32 cellular contexts compared by ENCODE assay signal in the genomic region with DNA sequence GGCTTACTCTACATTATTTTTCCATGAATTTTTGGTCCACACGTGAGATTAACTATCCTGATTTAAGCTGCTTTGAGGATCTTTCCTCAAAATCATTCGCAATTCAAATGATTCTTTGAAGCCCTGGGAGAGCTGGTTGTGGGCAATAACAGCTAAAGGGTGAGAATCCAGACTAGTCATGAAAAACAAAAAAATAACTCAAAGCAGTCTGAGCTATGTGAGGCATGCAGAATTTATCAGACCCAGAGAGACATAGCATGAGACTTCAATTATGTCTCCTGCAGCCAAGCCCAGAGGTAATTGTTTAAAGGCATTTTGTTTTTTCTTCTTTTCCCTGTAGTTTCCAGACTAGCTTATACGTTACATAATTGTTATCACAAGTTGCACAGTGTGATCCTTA.
DNase-seq lines count a peak whose midpoint lies in the region; ATAC-seq and TF ChIP-seq lines count a peak whose summit lies in the region.
"Had no signal": no experiment of that assay in that cellular context is flagged by ENCODE, and none has a peak within 500 bp of the region (broad histone marks: within the 10 kb centered on the region; RNA-seq: fewer than 3 reads in every experiment).

No MANE protein-coding gene starts in this region.

- H3K4me2 ChIP-seq in GM23338: no peak overlapping the region
- H3K4me2 ChIP-seq: PC-9 had no signal

- H3K27me3 Mint-ChIP-seq in GM23338 (ENCODE audit: insufficient read depth, low read depth, poor library complexity): no peaks in the 10 kb centered on the region
- no peaks in the 10 kb centered on the region for H3K27me3 Mint-ChIP-seq in osteocyte (ENCODE audit: unreplicated experiment)
- no peaks in the 10 kb centered on the region for H3K27me3 Mint-ChIP-seq in stimulated activated naive CD8-positive, alpha-beta T cell treated with anti-CD3 and anti-CD28 coated beads, Interleukin-15, amount 100 ng/mL, for 72 hours
- H3K27me3 Mint-ChIP-seq: activated CD8-positive, alpha-beta T cell treated with anti-CD3 and anti-CD28 coated beads for 36 hours; effector memory CD8-positive, alpha-beta T cell; progenitor cell of endocrine pancreas; stimulated activated memory B cell treated with anti-CD40 and anti-IgM and Interleukin-4, amounts not matched to agents 10 μg/mL and 1 μg/mL and 100 μg/mL, for 72 hours had no signal

- H3K36me3 Mint-ChIP-seq in GM23338 (ENCODE audit: low read depth): no peaks in the 10 kb centered on the region
- H3K36me3 Mint-ChIP-seq in osteocyte (ENCODE audit: unreplicated experiment): no peaks in the 10 kb centered on the region
- H3K36me3 Mint-ChIP-seq: stimulated activated memory B cell treated with anti-CD40 and anti-IgM and Interleukin-4, amounts not matched to agents 10 μg/mL and 1 μg/mL and 100 μg/mL, for 72 hours had no signal

- H3K4me3 Mint-ChIP-seq in GM23338 (no peak overlapping the region), osteocyte (ENCODE audit: unreplicated experiment) (no peak overlapping the region)
- no peak overlapping the region for H3K4me3 Mint-ChIP-seq in stimulated activated naive CD8-positive, alpha-beta T cell treated with anti-CD3 and anti-CD28 coated beads, Interleukin-15, amount 100 ng/mL, for 72 hours
- H3K4me3 Mint-ChIP-seq: activated CD8-positive, alpha-beta T cell treated with anti-CD3 and anti-CD28 coated beads for 36 hours; activated naive CD4-positive, alpha-beta T cell treated with anti-CD3 and anti-CD28 coated beads for 36 hours; activated T-helper 1 cell treated with anti-CD3 and anti-CD28 coated beads, Interleukin-12 subunit alpha, Interleukin-12 subunit beta, Interleukin-2, Interleukin-4 antibody, amounts not matched to agents 30 ng/mL and 10 ng/mL and 1 ng/mL, durations not matched to agents 14 hours and 24 hours and 36 hours; effector memory CD8-positive, alpha-beta T cell; stimulated activated memory B cell treated with anti-CD40 and anti-IgM and Interleukin-4, amounts not matched to agents 10 μg/mL and 1 μg/mL and 100 μg/mL, for 72 hours; T-helper 2 cell treated with Interferon-gamma antibody and Interleukin-4, amounts not matched to agents 5 μg/mL and 100 μg/mL, for 36 hours had no signal

- peak overlapping the region; percentile 33; the same call in 1 of the 2 replicates for H2AFZ ChIP-seq in GM23338
- H2AFZ ChIP-seq: PC-9 had no signal

- H3K4me3 ChIP-seq in GM23338 (no peak overlapping the region), adipocyte (ENCODE audit: low read length) (no peak overlapping the region)
- H3K4me3 ChIP-seq: adrenal gland, MG63, PC-9, sigmoid colon, upper lobe of left lung had no signal

- H3F3A ChIP-seq in GM23338 (replicated peaks; ENCODE audit: low read depth): no peaks in the 10 kb centered on the region

- H3K36me3 ChIP-seq in GM23338 (ENCODE audit: insufficient read depth): no peaks in the 10 kb centered on the region
- no peaks in the 10 kb centered on the region for H3K36me3 ChIP-seq in adipocyte (ENCODE audit: control insufficient read depth, insufficient read depth, low read length, severe bottlenecking)
- H3K36me3 ChIP-seq: adrenal gland, MG63, sigmoid colon, upper lobe of left lung had no signal

- no peak for TF ChIP-seq CTCF in GM23338 (conservative IDR thresholded peaks at IDR 0.05; ENCODE audit: low read depth in 2 of 2)
- no peak for TF ChIP-seq CTCF in osteocyte (IDR thresholded peaks at IDR 0.05)

- H3K27ac Mint-ChIP-seq in GM23338 (no peak overlapping the region), osteocyte (ENCODE audit: unreplicated experiment) (peak overlapping the region; percentile 57)
- H3K27ac Mint-ChIP-seq in stimulated activated naive CD8-positive, alpha-beta T cell treated with anti-CD3 and anti-CD28 coated beads, Interleukin-15, amount 100 ng/mL, for 72 hours: no peak overlapping the region
- H3K27ac Mint-ChIP-seq: activated CD8-positive, alpha-beta T cell treated with anti-CD3 and anti-CD28 coated beads for 36 hours; activated naive CD4-positive, alpha-beta T cell treated with anti-CD3 and anti-CD28 coated beads for 36 hours; activated T-helper 1 cell treated with anti-CD3 and anti-CD28 coated beads, Interleukin-12 subunit alpha, Interleukin-12 subunit beta, Interleukin-2, Interleukin-4 antibody, amounts not matched to agents 30 ng/mL and 10 ng/mL and 1 ng/mL, durations not matched to agents 14 hours and 24 hours and 36 hours; effector memory CD8-positive, alpha-beta T cell; progenitor cell of endocrine pancreas; stimulated activated memory B cell treated with anti-CD40 and anti-IgM and Interleukin-4, amounts not matched to agents 10 μg/mL and 1 μg/mL and 100 μg/mL, for 72 hours; T-helper 2 cell treated with Interferon-gamma antibody and Interleukin-4, amounts not matched to agents 5 μg/mL and 100 μg/mL, for 36 hours had no signal

- no peaks in the 10 kb centered on the region for H3K9me3 Mint-ChIP-seq in GM23338
- peaks cover 5% of the 10 kb centered on the region for H3K9me3 Mint-ChIP-seq in osteocyte (ENCODE audit: unreplicated experiment)
- H3K9me3 Mint-ChIP-seq in stimulated activated naive CD8-positive, alpha-beta T cell treated with anti-CD3 and anti-CD28 coated beads, Interleukin-15, amount 100 ng/mL, for 72 hours: peaks cover 7 to 17% of the 10 kb centered on the region in 2 donors
- H3K9me3 Mint-ChIP-seq: activated T-helper 1 cell treated with anti-CD3 and anti-CD28 coated beads, Interleukin-12 subunit alpha, Interleukin-12 subunit beta, Interleukin-2, Interleukin-4 antibody, amounts not matched to agents 30 ng/mL and 10 ng/mL and 1 ng/mL, durations not matched to agents 14 hours and 24 hours and 36 hours had no signal

- DNase-seq in GM23338 (ENCODE audit: low spot score) (peak; percentile 7), adipocyte (ENCODE audit: low read depth) (peak; percentile 79), fibroblast of peridontal ligament (ENCODE audit: extremely low read depth) (peak; percentile 47), osteocyte (ENCODE audit: extremely low spot score, unreplicated experiment) (no peak), posterior vena cava (ENCODE audit: low spot score) (no peak), amygdala (lab: John Stamatoyannopoulos, UW) (no peak)
- no peak for DNase-seq in stimulated activated naive CD8-positive, alpha-beta T cell treated with anti-CD3 and anti-CD28 coated beads, Interleukin-15, amount 100 ng/mL, for 72 hours
- DNase-seq: activated CD4-positive, alpha-beta T cell treated with anti-CD3 and anti-CD28 coated beads for 1 hour; activated CD8-positive, alpha-beta memory T cell treated with anti-CD3 and anti-CD28 coated beads, Interleukin-2, amount 50 U/mL, for 48 hours; activated CD8-positive, alpha-beta T cell treated with anti-CD3 and anti-CD28 coated beads for 36 hours; activated naive CD4-positive, alpha-beta T cell treated with anti-CD3 and anti-CD28 coated beads for 36 hours; adrenal gland; caudate nucleus; cortex of kidney; DND-41; effector memory CD8-positive, alpha-beta T cell; head of caudate nucleus; KBM-7; left ventricle myocardium superior; MG63; NCI-H2029 treated with DMSO at 0.1 percent for 48 hours; NCI-H526 treated with DMSO at 0.1 percent for 48 hours; PC-9; sigmoid colon; substantia nigra; upper lobe of left lung had no signal

- H3K4me1 Mint-ChIP-seq in GM23338: peaks cover 10% of the 10 kb centered on the region
- H3K4me1 Mint-ChIP-seq in osteocyte (ENCODE audit: unreplicated experiment): peaks cover 30% of the 10 kb centered on the region
- H3K4me1 Mint-ChIP-seq in stimulated activated naive CD8-positive, alpha-beta T cell treated with anti-CD3 and anti-CD28 coated beads, Interleukin-15, amount 100 ng/mL, for 72 hours: no peaks in the 10 kb centered on the region
- H3K4me1 Mint-ChIP-seq: stimulated activated memory B cell treated with anti-CD40 and anti-IgM and Interleukin-4, amounts not matched to agents 10 μg/mL and 1 μg/mL and 100 μg/mL, for 72 hours had no signal

- H3K27ac ChIP-seq in GM23338 (ENCODE audit: low read depth): no peak overlapping the region
- H3K27ac ChIP-seq: adrenal gland, HL-60, PC-9, sigmoid colon, upper lobe of left lung had no signal

- intact Hi-C loops in posterior vena cava (cut with DNase I): no loop called here

- no peaks in the 10 kb centered on the region for H4K20me1 ChIP-seq in GM23338 (replicated peaks; ENCODE audit: insufficient read depth)

- peaks cover 8% of the 10 kb centered on the region for H3K4me1 ChIP-seq in GM23338 (ENCODE audit: insufficient read depth)
- peaks cover 10% of the 10 kb centered on the region for H3K4me1 ChIP-seq in adipocyte (ENCODE audit: control insufficient read depth, insufficient read depth, low read length)
- H3K4me1 ChIP-seq: adrenal gland, sigmoid colon, upper lobe of left lung had no signal

- H3K9ac ChIP-seq in adipocyte (ENCODE audit: low read length): no peak overlapping the region

- no peaks in the 10 kb centered on the region for H3K79me2 ChIP-seq in GM23338 (replicated peaks; ENCODE audit: insufficient read depth)

- no peaks in the 10 kb centered on the region for H3K27me3 ChIP-seq in GM23338 (ENCODE audit: insufficient read depth)
- H3K27me3 ChIP-seq in adipocyte (replicated peaks; ENCODE audit: control insufficient read depth, insufficient read depth, low read length): no peaks in the 10 kb centered on the region
- H3K27me3 ChIP-seq: adrenal gland, MG63, sigmoid colon, upper lobe of left lung had no signal

- no peaks in the 10 kb centered on the region for H3K9me3 ChIP-seq in adipocyte (ENCODE audit: control insufficient read depth, low read length)
- H3K9me3 ChIP-seq: adrenal gland, MG63, sigmoid colon, upper lobe of left lung had no signal

- ATAC-seq in GM23338: no peak
- ATAC-seq in stimulated activated naive CD8-positive, alpha-beta T cell treated with anti-CD3 and anti-CD28 coated beads, Interleukin-15, amount 100 ng/mL, for 72 hours: no peak
- no peak for ATAC-seq in GM19455 (IDR thresholded peaks at IDR 0.05; ENCODE audit: unreplicated experiment)
- ATAC-seq: activated CD8-positive, alpha-beta T cell treated with anti-CD3 and anti-CD28 coated beads for 36 hours; effector memory CD8-positive, alpha-beta T cell; left ventricle myocardium superior; stimulated activated memory B cell treated with anti-CD40 and anti-IgM and Interleukin-4, amounts not matched to agents 10 μg/mL and 1 μg/mL and 100 μg/mL, for 72 hours had no signal

- no peaks in the 10 kb centered on the region for H3K9me2 ChIP-seq in GM23338 (ENCODE audit: insufficient read depth)

TF ChIP-seq in GM23338, 12 proteins besides CTCF, POLR2A, EP300 and RAD21:
- TF ChIP-seq EZH2phosphoT487 (IDR thresholded peaks at IDR 0.05; ENCODE audit: unreplicated experiment): no peak

Comparison
In these comparisons a context has a peak if more than half of its experiments do, and no peak if none do; other contexts are left out.
1. DNase-seq: peak in GM23338 (single experiment), adipocyte (single experiment) and fibroblast of peridontal ligament (single experiment); none in osteocyte (single experiment), stimulated activated naive CD8-positive, alpha-beta T cell treated with anti-CD3 and anti-CD28 coated beads, Interleukin-15, amount 100 ng/mL, for 72 hours (0 of 2), posterior vena cava (single experiment) and amygdala (0 of 56).